In the genomic region with DNA sequence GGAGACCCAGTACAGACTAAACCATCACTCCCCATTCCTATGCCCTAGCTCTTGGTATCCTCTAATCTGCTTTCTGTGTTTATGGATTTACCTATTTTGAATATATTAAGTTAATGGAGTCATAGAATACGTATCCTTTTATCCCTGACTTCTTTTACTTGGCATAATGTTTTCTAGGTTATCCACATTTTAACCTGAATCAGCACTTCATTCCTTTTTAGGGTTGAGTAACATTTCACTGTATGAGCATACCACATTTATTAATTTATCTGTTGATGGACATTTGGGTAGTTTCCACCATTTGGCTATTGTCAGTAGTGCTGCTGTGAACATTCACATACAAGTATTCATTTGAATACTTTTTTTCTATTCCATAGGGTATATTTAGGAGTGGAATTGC, we compare ENCODE assay signal across 28 cellular contexts.
"Had no signal": no experiment of that assay in that cellular context is flagged by ENCODE, and none has a peak within 500 bp of the region (broad histone marks: within the 10 kb centered on the region; RNA-seq: fewer than 3 reads in every experiment).

No MANE protein-coding gene starts in this region.

- H3K36me3 Mint-ChIP-seq: stimulated activated effector memory CD8-positive, alpha-beta T cell treated with anti-CD3 and anti-CD28 coated beads, Interleukin-12 subunit alpha, Interleukin-12 subunit beta, amount 100 ng/mL, for 72 hours; stimulated activated memory B cell treated with anti-CD40 and anti-IgM and Interleukin-4, amounts not matched to agents 10 μg/mL and 1 μg/mL and 100 μg/mL, for 72 hours; type B pancreatic cell had no signal

- H3K27ac ChIP-seq: stomach, suprapubic skin, testis, thoracic aorta, thyroid gland, tibial artery, tibial nerve, transverse colon, upper lobe of left lung, upper lobe of right lung, uterus, vagina had no signal

- H3K36me3 ChIP-seq: stomach, suprapubic skin, thoracic aorta, thyroid gland, tibial artery, tibial nerve, transverse colon, upper lobe of left lung, upper lobe of right lung, uterus, vagina had no signal

- DNase-seq: stimulated activated CD4-positive, alpha-beta T cell treated with anti-CD3 and anti-CD28 coated beads, Interleukin-2, amount 100 ng/mL, for 48 hours; stimulated activated CD4-positive, alpha-beta T cell treated with anti-CD3 and anti-CD28 coated beads, Interleukin-4, amount 100 ng/mL, for 1 hour; stimulated activated CD4-positive, alpha-beta T cell treated with anti-CD3 and anti-CD28 coated beads, Interleukin-4, amount 100 ng/mL, for 24 hours; stimulated activated CD4-positive, alpha-beta T cell treated with anti-CD3 and anti-CD28 coated beads, Interleukin-4, amount 100 ng/mL, for 4 hours; stimulated activated CD8-positive, alpha-beta memory T cell treated with anti-CD3 and anti-CD28 coated beads, Interleukin-4, amount 100 ng/mL, for 48 hours; stimulated activated naive CD4-positive, alpha-beta T cell; stimulated activated naive CD4-positive, alpha-beta T cell treated with Interleukin-2 at 50 U/mL for 16 hours; stimulated activated naive CD8-positive, alpha-beta T cell treated with anti-CD3 and anti-CD28 coated beads, Interleukin-15, amount 100 ng/mL, for 72 hours; stimulated activated naive CD8-positive, alpha-beta T cell treated with anti-CD3 and anti-CD28 coated beads, Interleukin-15, Interleukin-2, amounts not matched to agents 100 U/mL and 50 U/mL, for 24 hours; stomach; substantia nigra; testis; thyroid gland; tibial artery; transverse colon; trophoblast cell; upper lobe of left lung; upper lobe of right lung; uterus had no signal

- H3K4me1 ChIP-seq: stomach, suprapubic skin, testis, thyroid gland, tibial artery, tibial nerve, transverse colon, upper lobe of left lung, upper lobe of right lung, uterus, vagina had no signal

- ATAC-seq: stimulated activated effector memory CD8-positive, alpha-beta T cell treated with anti-CD3 and anti-CD28 coated beads, Interleukin-12 subunit alpha, Interleukin-12 subunit beta, amount 100 ng/mL, for 72 hours; stimulated activated memory B cell treated with anti-CD40 and anti-IgM and Interleukin-4, amounts not matched to agents 10 μg/mL and 1 μg/mL and 100 μg/mL, for 72 hours; stimulated activated naive CD8-positive, alpha-beta T cell treated with anti-CD3 and anti-CD28 coated beads, Interleukin-15, amount 100 ng/mL, for 72 hours; stimulated activated naive CD8-positive, alpha-beta T cell treated with anti-CD3 and anti-CD28 coated beads, Interleukin-15, Interleukin-2, amounts not matched to agents 100 U/mL and 50 U/mL, for 24 hours; upper lobe of right lung had no signal

- H3K4me1 Mint-ChIP-seq: stimulated activated effector memory CD8-positive, alpha-beta T cell treated with anti-CD3 and anti-CD28 coated beads, Interleukin-12 subunit alpha, Interleukin-12 subunit beta, amount 100 ng/mL, for 72 hours; stimulated activated memory B cell treated with anti-CD40 and anti-IgM and Interleukin-4, amounts not matched to agents 10 μg/mL and 1 μg/mL and 100 μg/mL, for 72 hours; stimulated activated naive CD8-positive, alpha-beta T cell treated with anti-CD3 and anti-CD28 coated beads, Interleukin-15, amount 100 ng/mL, for 72 hours had no signal

- H3K4me3 ChIP-seq: stomach, suprapubic skin, testis, thoracic aorta, thyroid gland, tibial artery, tibial nerve, transverse colon, upper lobe of left lung, upper lobe of right lung, uterus, vagina had no signal

- H3K27me3 ChIP-seq: stomach, suprapubic skin, testis, thyroid gland, tibial artery, tibial nerve, transverse colon, upper lobe of left lung, upper lobe of right lung, uterus, vagina had no signal

- FAIRE-seq: urothelium cell line had no signal

- H3K9me3 ChIP-seq: testis, thoracic aorta, thyroid gland, transverse colon, upper lobe of left lung, upper lobe of right lung, uterus had no signal

- H3K27ac Mint-ChIP-seq: stimulated activated effector memory CD8-positive, alpha-beta T cell treated with anti-CD3 and anti-CD28 coated beads, Interleukin-12 subunit alpha, Interleukin-12 subunit beta, amount 100 ng/mL, for 72 hours; stimulated activated memory B cell treated with anti-CD40 and anti-IgM and Interleukin-4, amounts not matched to agents 10 μg/mL and 1 μg/mL and 100 μg/mL, for 72 hours; stimulated activated naive CD8-positive, alpha-beta T cell treated with anti-CD3 and anti-CD28 coated beads, Interleukin-15, amount 100 ng/mL, for 72 hours; stimulated activated naive CD8-positive, alpha-beta T cell treated with anti-CD3 and anti-CD28 coated beads, Interleukin-15, Interleukin-2, amounts not matched to agents 100 ng/mL and 50 ng/mL, for 24 hours; type B pancreatic cell had no signal

- H3K4me3 Mint-ChIP-seq: stimulated activated effector memory CD8-positive, alpha-beta T cell treated with anti-CD3 and anti-CD28 coated beads, Interleukin-12 subunit alpha, Interleukin-12 subunit beta, amount 100 ng/mL, for 72 hours; stimulated activated memory B cell treated with anti-CD40 and anti-IgM and Interleukin-4, amounts not matched to agents 10 μg/mL and 1 μg/mL and 100 μg/mL, for 72 hours; stimulated activated naive CD8-positive, alpha-beta T cell treated with anti-CD3 and anti-CD28 coated beads, Interleukin-15, amount 100 ng/mL, for 72 hours; stimulated activated naive CD8-positive, alpha-beta T cell treated with anti-CD3 and anti-CD28 coated beads, Interleukin-15, Interleukin-2, amounts not matched to agents 100 ng/mL and 50 ng/mL, for 24 hours; type B pancreatic cell had no signal

- H3K27me3 Mint-ChIP-seq: stimulated activated memory B cell treated with anti-CD40 and anti-IgM and Interleukin-4, amounts not matched to agents 10 μg/mL and 1 μg/mL and 100 μg/mL, for 72 hours; stimulated activated naive CD8-positive, alpha-beta T cell treated with anti-CD3 and anti-CD28 coated beads, Interleukin-15, amount 100 ng/mL, for 72 hours; stimulated activated naive CD8-positive, alpha-beta T cell treated with anti-CD3 and anti-CD28 coated beads, Interleukin-15, Interleukin-2, amounts not matched to agents 100 ng/mL and 50 ng/mL, for 24 hours; type B pancreatic cell had no signal
